15 cellular contexts compared by ENCODE assay signal in genomic region chr22:46551321-46551720, GRCh38. TPM values are rescaled to one million over a fixed set of nuclear protein-coding genes. Genes with fewer than 3 reads are reported as not detected.
DNase-seq lines count a peak whose midpoint lies in the region; ATAC-seq and TF ChIP-seq lines count a peak whose summit lies in the region.
"Had no signal": no experiment of that assay in that cellular context is flagged by ENCODE, and none has a peak within 500 bp of the region (broad histone marks: within the 10 kb centered on the region; RNA-seq: fewer than 3 reads in every experiment).

No MANE protein-coding gene starts in this region.

- POLR2A ChIA-PET in RWPE1 (lab: Yijun Ruan, JAX; ENCODE audit: low non-redundant PET) (no interaction called here), GM10248 (lab: Yijun Ruan, JAX) (no interaction called here)

- DNase-seq in RWPE1 (ENCODE audit: low spot score) (no peak), RWPE2 (ENCODE audit: low spot score) (peak; percentile 28), left lung (peak; percentile 22 to 37), posterior vena cava (ENCODE audit: low spot score) (peak; percentile 69), GM10248 (ENCODE audit: extremely low spot score) (no peak), germinal center (ENCODE audit: low spot score) (no peak)
- DNase-seq: BE2C; CD4-positive, alpha-beta memory T cell; DMS79; HCEC 1CT; HFFc6 had no signal

- CTCF ChIA-PET in RWPE1 (lab: Yijun Ruan, JAX) = interaction anchor here (1.0 kb wide), 1 partner anchor 9 kb away, joined by 3 read pairs; no protein-coding TSS in a partner anchor
- CTCF ChIA-PET in GM10248 (lab: Yijun Ruan, JAX) = interaction anchor here (0.8 to 6.0 kb wide), 5 partner anchors 8 to 184 kb away, joined by 3 to 36 read pairs (median 9); no protein-coding TSS in a partner anchor

- no peak for TF ChIP-seq CTCF in RWPE1 (conservative IDR thresholded peaks at IDR 0.05; ENCODE audit: low read depth)
- no peak for TF ChIP-seq CTCF in RWPE2 (IDR thresholded peaks at IDR 0.05; ENCODE audit: poor library complexity, severe bottlenecking)
- TF ChIP-seq CTCF in left lung (IDR thresholded peaks at IDR 0.05) = no peak
- no peak for TF ChIP-seq CTCF in GM10248 (IDR thresholded peaks at IDR 0.05; ENCODE audit: control extremely low read depth, extremely low read depth, low read depth, missing control alignments)

- peaks cover 23% of the 10 kb centered on the region for H3K4me1 ChIP-seq in RWPE2 (ENCODE audit: insufficient read depth, poor library complexity, severe bottlenecking)
- peaks cover 28 to 29% of the 10 kb centered on the region in 2 donors for H3K4me1 ChIP-seq in left lung
- H3K4me1 ChIP-seq: BE2C had no signal

- 0 out of 2 replicates have a peak overlapping the region, but pooled peaks have one; percentile 9 for H3K27ac ChIP-seq in RWPE1
- H3K27ac ChIP-seq in RWPE2 (ENCODE audit: poor library complexity, severe bottlenecking) = no peak overlapping the region
- H3K27ac ChIP-seq in left lung = no peak overlapping the region
- H3K27ac ChIP-seq: A549, C4-2B, HL-60 had no signal

- no peaks in the 10 kb centered on the region for H3K9me3 ChIP-seq in RWPE2 (ENCODE audit: severe bottlenecking)
- peaks cover 0 to 4% of the 10 kb centered on the region in 2 donors for H3K9me3 ChIP-seq in left lung
- H3K9me3 ChIP-seq: BE2C had no signal

- H3K27me3 ChIP-seq in RWPE2 (ENCODE audit: insufficient read depth, poor library complexity, severe bottlenecking) (no peaks in the 10 kb centered on the region), left lung (peaks cover 0 to 13% of the 10 kb centered on the region in 2 donors)
- H3K27me3 ChIP-seq: BE2C had no signal

- no peak for ATAC-seq in RWPE2 (ENCODE audit: low read depth)
- ATAC-seq in left lung = no peak
- no peak for ATAC-seq in HG03378 (IDR thresholded peaks at IDR 0.05; ENCODE audit: unreplicated experiment)
- ATAC-seq: A549 had no signal

- H3K36me3 ChIP-seq in RWPE2 (ENCODE audit: low read depth) = no peaks in the 10 kb centered on the region
- no peaks in the 10 kb centered on the region for H3K36me3 ChIP-seq in left lung
- H3K36me3 ChIP-seq: BE2C had no signal

- no peak overlapping the region for H3K4me3 ChIP-seq in RWPE2 (ENCODE audit: severe bottlenecking)
- no peak overlapping the region for H3K4me3 ChIP-seq in left lung
- H3K4me3 ChIP-seq: A549 had no signal

- intact Hi-C loops in left lung (cut with DNase I) = no loop called here
- intact Hi-C loops in posterior vena cava (cut with DNase I) = no loop called here

RNA-seq across cellular contexts. Expression of gene CELSR1, which starts 13.9 kb away (rescaled TPM):
- total RNA-seq in left lung = 10 to 100 TPM; 36.3 to 59.8 TPM
- total RNA-seq in posterior vena cava = 1 to 10 TPM; 2.6 to 2.8 TPM

Comparison
In these comparisons a context has a peak if more than half of its experiments do, and no peak if none do; other contexts are left out.
1. DNase-seq: peak in RWPE2 (single experiment), left lung (2 of 2) and posterior vena cava (single experiment); none in RWPE1 (single experiment), GM10248 (single experiment) and germinal center (single experiment).
2. RNA of gene CELSR1, which starts 13.9 kb away (total RNA-seq): 36.3 to 59.8 TPM in left lung; 2.6 to 2.8 TPM in posterior vena cava; every median in the first group is over 4 times any median in the second.